In the genomic region with DNA sequence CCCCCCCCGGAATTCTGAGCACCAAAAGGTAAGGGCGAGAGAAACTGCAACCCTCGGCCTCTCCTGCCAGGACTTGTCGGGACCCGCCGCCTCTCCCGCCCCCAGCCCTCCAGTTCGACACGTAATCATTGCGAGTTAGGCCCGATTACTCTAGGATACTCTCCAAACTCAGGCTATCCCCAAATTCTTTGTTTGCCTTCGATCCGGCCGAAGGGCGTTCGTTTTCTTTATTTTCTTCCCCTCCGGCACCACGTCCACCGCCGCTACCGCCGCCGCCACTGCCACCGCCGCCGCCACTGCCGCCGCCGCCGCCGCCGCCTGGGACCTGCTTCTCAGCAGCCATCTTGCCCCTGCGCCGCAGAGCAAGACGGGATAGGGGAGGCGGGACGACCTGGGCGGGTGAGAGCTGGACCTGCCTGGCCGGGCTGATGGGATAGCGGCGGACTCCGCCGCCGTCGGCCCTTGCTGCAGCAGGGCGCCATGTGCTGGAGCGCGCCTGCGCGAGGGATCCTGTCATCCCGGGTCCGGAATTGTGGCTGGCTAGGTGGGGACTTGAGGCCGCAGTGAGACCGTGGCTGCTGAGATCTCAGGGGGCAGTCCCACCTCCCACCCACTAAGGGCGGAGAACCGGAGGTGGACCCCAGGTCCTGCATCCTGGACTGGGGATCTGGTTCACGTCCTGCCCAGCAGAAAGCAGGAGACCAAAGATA, we compare ENCODE assay signal across 1 cellular context.
TF ChIP-seq lines count a peak whose summit lies in the region.

A gene (minus strand): TSS at position 369 of the 710 bp plus-strand sequence. CDS start 26 bp downstream, at position 343.

TF ChIP-seq in HEK293, 187 proteins besides CTCF, POLR2A, EP300 and RAD21 (continued from another document and continues in another):
- TF ChIP-seq, protein P1, sequence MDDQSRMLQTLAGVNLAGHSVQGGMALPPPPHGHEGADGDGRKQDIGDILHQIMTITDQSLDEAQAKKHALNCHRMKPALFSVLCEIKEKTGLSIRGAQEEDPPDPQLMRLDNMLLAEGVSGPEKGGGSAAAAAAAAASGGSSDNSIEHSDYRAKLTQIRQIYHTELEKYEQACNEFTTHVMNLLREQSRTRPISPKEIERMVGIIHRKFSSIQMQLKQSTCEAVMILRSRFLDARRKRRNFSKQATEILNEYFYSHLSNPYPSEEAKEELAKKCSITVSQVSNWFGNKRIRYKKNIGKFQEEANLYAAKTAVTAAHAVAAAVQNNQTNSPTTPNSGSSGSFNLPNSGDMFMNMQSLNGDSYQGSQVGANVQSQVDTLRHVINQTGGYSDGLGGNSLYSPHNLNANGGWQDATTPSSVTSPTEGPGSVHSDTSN (CRISPR knock-in tag; IDR thresholded peaks at IDR 0.05): peak; percentile 77; the same call in 1 of the 2 replicates
- TF ChIP-seq ZNF324 (tag by site-specific recombination; IDR thresholded peaks at IDR 0.05) (0 out of 2 replicates have a peak, but pooled peaks have one; percentile 40), ZNF155 (tag by site-specific recombination; IDR thresholded peaks at IDR 0.05) (no peak), EGR2 (tag by site-specific recombination; IDR thresholded peaks at IDR 0.05; ENCODE audit: low read depth) (peak; percentile 32; the same call in 1 of the 2 replicates), ZNF660 (tag by site-specific recombination; IDR thresholded peaks at IDR 0.05) (peak; percentile 83), SP7 (tag by site-specific recombination; IDR thresholded peaks at IDR 0.05) (peak; percentile 48), KLF9 (tag by site-specific recombination; IDR thresholded peaks at IDR 0.05; ENCODE audit: low read depth) (peak; percentile 63; the same call in 1 of the 2 replicates), OVOL3 (tag by site-specific recombination; IDR thresholded peaks at IDR 0.05) (no peak), ZNF555 (tag by site-specific recombination; conservative IDR thresholded peaks at IDR 0.05) (no peak), ZNF416 (tag by site-specific recombination; IDR thresholded peaks at IDR 0.05) (no peak), ZNF544 (tag by site-specific recombination; IDR thresholded peaks at IDR 0.05) (no peak), RBAK (tag by site-specific recombination; IDR thresholded peaks at IDR 0.05) (no peak), ZFP3 (tag by site-specific recombination; IDR thresholded peaks at IDR 0.05; ENCODE audit: low read depth) (no peak), KLF10 (tag by site-specific recombination; IDR thresholded peaks at IDR 0.05) (peak; percentile 47; the same call in 1 of the 2 replicates), ZBTB48 (tag by site-specific recombination; IDR thresholded peaks at IDR 0.05) (0 out of 2 replicates have a peak, but pooled peaks have one; percentile 12), ZNF561 (tag by site-specific recombination; IDR thresholded peaks at IDR 0.05; ENCODE audit: borderline replicate concordance) (peak; percentile 68; the same call in 1 of the 2 replicates), ZNF596 (tag by site-specific recombination; IDR thresholded peaks at IDR 0.05) (no peak), ZNF391 (tag by site-specific recombination; IDR thresholded peaks at IDR 0.05; ENCODE audit: borderline replicate concordance, low read depth) (peak; percentile 79), SP2 (tag by site-specific recombination; IDR thresholded peaks at IDR 0.05) (peak; percentile 89), ZNF792 (tag by site-specific recombination; IDR thresholded peaks at IDR 0.05) (no peak)
- TF ChIP-seq, protein P2, sequence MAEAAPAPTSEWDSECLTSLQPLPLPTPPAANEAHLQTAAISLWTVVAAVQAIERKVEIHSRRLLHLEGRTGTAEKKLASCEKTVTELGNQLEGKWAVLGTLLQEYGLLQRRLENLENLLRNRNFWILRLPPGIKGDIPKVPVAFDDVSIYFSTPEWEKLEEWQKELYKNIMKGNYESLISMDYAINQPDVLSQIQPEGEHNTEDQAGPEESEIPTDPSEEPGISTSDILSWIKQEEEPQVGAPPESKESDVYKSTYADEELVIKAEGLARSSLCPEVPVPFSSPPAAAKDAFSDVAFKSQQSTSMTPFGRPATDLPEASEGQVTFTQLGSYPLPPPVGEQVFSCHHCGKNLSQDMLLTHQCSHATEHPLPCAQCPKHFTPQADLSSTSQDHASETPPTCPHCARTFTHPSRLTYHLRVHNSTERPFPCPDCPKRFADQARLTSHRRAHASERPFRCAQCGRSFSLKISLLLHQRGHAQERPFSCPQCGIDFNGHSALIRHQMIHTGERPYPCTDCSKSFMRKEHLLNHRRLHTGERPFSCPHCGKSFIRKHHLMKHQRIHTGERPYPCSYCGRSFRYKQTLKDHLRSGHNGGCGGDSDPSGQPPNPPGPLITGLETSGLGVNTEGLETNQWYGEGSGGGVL (tag by site-specific recombination; IDR thresholded peaks at IDR 0.05): peak; percentile 70; the same call in 1 of the 2 replicates
- TF ChIP-seq, protein P3, sequence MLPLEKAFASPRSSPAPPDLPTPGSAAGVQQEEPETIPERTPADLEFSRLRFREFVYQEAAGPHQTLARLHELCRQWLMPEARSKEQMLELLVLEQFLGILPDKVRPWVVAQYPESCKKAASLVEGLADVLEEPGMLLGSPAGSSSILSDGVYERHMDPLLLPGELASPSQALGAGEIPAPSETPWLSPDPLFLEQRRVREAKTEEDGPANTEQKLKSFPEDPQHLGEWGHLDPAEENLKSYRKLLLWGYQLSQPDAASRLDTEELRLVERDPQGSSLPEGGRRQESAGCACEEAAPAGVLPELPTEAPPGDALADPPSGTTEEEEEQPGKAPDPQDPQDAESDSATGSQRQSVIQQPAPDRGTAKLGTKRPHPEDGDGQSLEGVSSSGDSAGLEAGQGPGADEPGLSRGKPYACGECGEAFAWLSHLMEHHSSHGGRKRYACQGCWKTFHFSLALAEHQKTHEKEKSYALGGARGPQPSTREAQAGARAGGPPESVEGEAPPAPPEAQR (tag by site-specific recombination; IDR thresholded peaks at IDR 0.05): peak; percentile 40; the same call in 1 of the 2 replicates
- TF ChIP-seq, protein P4, sequence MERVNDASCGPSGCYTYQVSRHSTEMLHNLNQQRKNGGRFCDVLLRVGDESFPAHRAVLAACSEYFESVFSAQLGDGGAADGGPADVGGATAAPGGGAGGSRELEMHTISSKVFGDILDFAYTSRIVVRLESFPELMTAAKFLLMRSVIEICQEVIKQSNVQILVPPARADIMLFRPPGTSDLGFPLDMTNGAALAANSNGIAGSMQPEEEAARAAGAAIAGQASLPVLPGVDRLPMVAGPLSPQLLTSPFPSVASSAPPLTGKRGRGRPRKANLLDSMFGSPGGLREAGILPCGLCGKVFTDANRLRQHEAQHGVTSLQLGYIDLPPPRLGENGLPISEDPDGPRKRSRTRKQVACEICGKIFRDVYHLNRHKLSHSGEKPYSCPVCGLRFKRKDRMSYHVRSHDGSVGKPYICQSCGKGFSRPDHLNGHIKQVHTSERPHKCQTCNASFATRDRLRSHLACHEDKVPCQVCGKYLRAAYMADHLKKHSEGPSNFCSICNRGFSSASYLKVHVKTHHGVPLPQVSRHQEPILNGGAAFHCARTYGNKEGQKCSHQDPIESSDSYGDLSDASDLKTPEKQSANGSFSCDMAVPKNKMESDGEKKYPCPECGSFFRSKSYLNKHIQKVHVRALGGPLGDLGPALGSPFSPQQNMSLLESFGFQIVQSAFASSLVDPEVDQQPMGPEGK (tag by site-specific recombination; IDR thresholded peaks at IDR 0.05): peak; percentile 25; the same call in 1 of the 2 replicates
- TF ChIP-seq, protein P5, sequence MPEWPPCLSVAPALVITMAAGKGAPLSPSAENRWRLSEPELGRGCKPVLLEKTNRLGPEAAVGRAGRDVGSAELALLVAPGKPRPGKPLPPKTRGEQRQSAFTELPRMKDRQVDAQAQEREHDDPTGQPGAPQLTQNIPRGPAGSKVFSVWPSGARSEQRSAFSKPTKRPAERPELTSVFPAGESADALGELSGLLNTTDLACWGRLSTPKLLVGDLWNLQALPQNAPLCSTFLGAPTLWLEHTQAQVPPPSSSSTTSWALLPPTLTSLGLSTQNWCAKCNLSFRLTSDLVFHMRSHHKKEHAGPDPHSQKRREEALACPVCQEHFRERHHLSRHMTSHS (tag by site-specific recombination; IDR thresholded peaks at IDR 0.05): no peak
- TF ChIP-seq, protein P6, sequence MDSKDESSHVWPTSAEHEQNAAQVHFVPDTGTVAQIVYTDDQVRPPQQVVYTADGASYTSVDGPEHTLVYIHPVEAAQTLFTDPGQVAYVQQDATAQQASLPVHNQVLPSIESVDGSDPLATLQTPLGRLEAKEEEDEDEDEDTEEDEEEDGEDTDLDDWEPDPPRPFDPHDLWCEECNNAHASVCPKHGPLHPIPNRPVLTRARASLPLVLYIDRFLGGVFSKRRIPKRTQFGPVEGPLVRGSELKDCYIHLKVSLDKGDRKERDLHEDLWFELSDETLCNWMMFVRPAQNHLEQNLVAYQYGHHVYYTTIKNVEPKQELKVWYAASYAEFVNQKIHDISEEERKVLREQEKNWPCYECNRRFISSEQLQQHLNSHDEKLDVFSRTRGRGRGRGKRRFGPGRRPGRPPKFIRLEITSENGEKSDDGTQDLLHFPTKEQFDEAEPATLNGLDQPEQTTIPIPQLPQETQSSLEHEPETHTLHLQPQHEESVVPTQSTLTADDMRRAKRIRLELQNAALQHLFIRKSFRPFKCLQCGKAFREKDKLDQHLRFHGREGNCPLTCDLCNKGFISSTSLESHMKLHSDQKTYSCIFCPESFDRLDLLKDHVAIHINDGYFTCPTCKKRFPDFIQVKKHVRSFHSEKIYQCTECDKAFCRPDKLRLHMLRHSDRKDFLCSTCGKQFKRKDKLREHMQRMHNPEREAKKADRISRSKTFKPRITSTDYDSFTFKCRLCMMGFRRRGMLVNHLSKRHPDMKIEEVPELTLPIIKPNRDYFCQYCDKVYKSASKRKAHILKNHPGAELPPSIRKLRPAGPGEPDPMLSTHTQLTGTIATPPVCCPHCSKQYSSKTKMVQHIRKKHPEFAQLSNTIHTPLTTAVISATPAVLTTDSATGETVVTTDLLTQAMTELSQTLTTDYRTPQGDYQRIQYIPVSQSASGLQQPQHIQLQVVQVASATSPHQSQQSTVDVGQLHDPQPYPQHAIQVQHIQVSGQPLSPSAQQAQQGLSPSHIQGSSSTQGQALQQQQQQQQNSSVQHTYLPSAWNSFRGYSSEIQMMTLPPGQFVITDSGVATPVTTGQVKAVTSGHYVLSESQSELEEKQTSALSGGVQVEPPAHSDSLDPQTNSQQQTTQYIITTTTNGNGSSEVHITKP (tag by site-specific recombination; IDR thresholded peaks at IDR 0.05): peak; percentile 46; the same call in 1 of the 2 replicates
- TF ChIP-seq, protein P7, sequence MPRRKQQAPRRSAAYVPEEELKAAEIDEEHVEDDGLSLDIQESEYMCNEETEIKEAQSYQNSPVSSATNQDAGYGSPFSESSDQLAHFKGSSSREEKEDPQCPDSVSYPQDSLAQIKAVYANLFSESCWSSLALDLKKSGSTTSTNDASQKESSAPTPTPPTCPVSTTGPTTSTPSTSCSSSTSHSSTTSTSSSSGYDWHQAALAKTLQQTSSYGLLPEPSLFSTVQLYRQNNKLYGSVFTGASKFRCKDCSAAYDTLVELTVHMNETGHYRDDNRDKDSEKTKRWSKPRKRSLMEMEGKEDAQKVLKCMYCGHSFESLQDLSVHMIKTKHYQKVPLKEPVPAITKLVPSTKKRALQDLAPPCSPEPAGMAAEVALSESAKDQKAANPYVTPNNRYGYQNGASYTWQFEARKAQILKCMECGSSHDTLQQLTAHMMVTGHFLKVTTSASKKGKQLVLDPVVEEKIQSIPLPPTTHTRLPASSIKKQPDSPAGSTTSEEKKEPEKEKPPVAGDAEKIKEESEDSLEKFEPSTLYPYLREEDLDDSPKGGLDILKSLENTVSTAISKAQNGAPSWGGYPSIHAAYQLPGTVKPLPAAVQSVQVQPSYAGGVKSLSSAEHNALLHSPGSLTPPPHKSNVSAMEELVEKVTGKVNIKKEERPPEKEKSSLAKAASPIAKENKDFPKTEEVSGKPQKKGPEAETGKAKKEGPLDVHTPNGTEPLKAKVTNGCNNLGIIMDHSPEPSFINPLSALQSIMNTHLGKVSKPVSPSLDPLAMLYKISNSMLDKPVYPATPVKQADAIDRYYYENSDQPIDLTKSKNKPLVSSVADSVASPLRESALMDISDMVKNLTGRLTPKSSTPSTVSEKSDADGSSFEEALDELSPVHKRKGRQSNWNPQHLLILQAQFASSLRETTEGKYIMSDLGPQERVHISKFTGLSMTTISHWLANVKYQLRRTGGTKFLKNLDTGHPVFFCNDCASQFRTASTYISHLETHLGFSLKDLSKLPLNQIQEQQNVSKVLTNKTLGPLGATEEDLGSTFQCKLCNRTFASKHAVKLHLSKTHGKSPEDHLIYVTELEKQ (tag by site-specific recombination; IDR thresholded peaks at IDR 0.05; ENCODE audit: borderline replicate concordance): peak; percentile 27; the same call in 1 of the 2 replicates
- TF ChIP-seq, protein P8, sequence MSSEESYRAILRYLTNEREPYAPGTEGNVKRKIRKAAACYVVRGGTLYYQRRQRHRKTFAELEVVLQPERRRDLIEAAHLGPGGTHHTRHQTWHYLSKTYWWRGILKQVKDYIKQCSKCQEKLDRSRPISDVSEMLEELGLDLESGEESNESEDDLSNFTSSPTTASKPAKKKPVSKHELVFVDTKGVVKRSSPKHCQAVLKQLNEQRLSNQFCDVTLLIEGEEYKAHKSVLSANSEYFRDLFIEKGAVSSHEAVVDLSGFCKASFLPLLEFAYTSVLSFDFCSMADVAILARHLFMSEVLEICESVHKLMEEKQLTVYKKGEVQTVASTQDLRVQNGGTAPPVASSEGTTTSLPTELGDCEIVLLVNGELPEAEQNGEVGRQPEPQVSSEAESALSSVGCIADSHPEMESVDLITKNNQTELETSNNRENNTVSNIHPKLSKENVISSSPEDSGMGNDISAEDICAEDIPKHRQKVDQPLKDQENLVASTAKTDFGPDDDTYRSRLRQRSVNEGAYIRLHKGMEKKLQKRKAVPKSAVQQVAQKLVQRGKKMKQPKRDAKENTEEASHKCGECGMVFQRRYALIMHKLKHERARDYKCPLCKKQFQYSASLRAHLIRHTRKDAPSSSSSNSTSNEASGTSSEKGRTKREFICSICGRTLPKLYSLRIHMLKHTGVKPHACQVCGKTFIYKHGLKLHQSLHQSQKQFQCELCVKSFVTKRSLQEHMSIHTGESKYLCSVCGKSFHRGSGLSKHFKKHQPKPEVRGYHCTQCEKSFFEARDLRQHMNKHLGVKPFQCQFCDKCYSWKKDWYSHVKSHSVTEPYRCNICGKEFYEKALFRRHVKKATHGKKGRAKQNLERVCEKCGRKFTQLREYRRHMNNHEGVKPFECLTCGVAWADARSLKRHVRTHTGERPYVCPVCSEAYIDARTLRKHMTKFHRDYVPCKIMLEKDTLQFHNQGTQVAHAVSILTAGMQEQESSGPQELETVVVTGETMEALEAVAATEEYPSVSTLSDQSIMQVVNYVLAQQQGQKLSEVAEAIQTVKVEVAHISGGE (tag by site-specific recombination; conservative IDR thresholded peaks at IDR 0.05; ENCODE audit: low read depth): peak; percentile 40; the same call in 1 of the 2 replicates
- TF ChIP-seq, protein P9, sequence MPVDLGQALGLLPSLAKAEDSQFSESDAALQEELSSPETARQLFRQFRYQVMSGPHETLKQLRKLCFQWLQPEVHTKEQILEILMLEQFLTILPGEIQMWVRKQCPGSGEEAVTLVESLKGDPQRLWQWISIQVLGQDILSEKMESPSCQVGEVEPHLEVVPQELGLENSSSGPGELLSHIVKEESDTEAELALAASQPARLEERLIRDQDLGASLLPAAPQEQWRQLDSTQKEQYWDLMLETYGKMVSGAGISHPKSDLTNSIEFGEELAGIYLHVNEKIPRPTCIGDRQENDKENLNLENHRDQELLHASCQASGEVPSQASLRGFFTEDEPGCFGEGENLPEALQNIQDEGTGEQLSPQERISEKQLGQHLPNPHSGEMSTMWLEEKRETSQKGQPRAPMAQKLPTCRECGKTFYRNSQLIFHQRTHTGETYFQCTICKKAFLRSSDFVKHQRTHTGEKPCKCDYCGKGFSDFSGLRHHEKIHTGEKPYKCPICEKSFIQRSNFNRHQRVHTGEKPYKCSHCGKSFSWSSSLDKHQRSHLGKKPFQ (tag by site-specific recombination; IDR thresholded peaks at IDR 0.05): peak; percentile 57; the same call in 1 of the 2 replicates
